9 cellular contexts compared by ENCODE assay signal in genomic region chr11:62788991-62789390, GRCh38. TPM values are rescaled to one million over a fixed set of nuclear protein-coding genes. Genes with fewer than 3 reads are reported as not detected.
DNase-seq lines count a peak whose midpoint lies in the region; ATAC-seq and TF ChIP-seq lines count a peak whose summit lies in the region.
"Had no signal": no experiment of that assay in that cellular context is flagged by ENCODE, and none has a peak within 500 bp of the region (broad histone marks: within the 10 kb centered on the region; RNA-seq: fewer than 3 reads in every experiment).

No MANE protein-coding gene starts in this region.

- peaks cover 55% of the 10 kb centered on the region for H3K4me1 ChIP-seq in CD4-positive, alpha-beta memory T cell (ENCODE audit: insufficient read depth, low read length)
- H3K4me1 ChIP-seq in HEK293 (ENCODE audit: control insufficient read depth, insufficient read depth, low read length): no peaks in the 10 kb centered on the region
- H3K4me1 ChIP-seq in left lung: peaks cover 26 to 66% of the 10 kb centered on the region in 2 donors
- no peaks in the 10 kb centered on the region for H3K4me1 ChIP-seq in ovary (ENCODE audit: insufficient read depth)

- DNase-seq in CD4-positive, alpha-beta memory T cell: no peak
- no peak for DNase-seq in activated naive CD4-positive, alpha-beta T cell treated with anti-CD3 and anti-CD28 coated beads, Interleukin-2, amount 50 U/mL, for 72 hours (ENCODE audit: low spot score in 2 of 2)
- no peak for DNase-seq in natural killer cell
- no peak for DNase-seq in left lung
- no peak for DNase-seq in NOMO-1 (lab: John Stamatoyannopoulos, UW; ENCODE audit: unreplicated experiment in 2 of 2)
- DNase-seq in ovary: no peak
- DNase-seq in middle frontal gyrus (ENCODE audit: extremely low spot score, low spot score): no peak
- DNase-seq: SIG-M5 had no signal

- no peaks in the 10 kb centered on the region for H3K9me3 ChIP-seq in CD4-positive, alpha-beta memory T cell (ENCODE audit: control insufficient read depth in 1 of 2, low read length in 2 of 2)
- no peaks in the 10 kb centered on the region for H3K9me3 ChIP-seq in HEK293 (ENCODE audit: control insufficient read depth, insufficient read depth, low read depth, low read length)
- no peaks in the 10 kb centered on the region for H3K9me3 ChIP-seq in left lung
- no peaks in the 10 kb centered on the region for H3K9me3 ChIP-seq in ovary

- POLR2A ChIA-PET in CD4-positive, alpha-beta memory T cell (lab: Charles Lee; ENCODE audit: partially characterized antibody): interaction anchor here (0.7 to 25.8 kb wide), 13 partner anchors 15 to 236 kb away, joined by 3 to 801 read pairs (median 25); partner anchors contain the start of genes GNG3, HNRNPUL2, NXF1 and SLC3A2
- POLR2A ChIA-PET in HEK293 (lab: Yijun Ruan, JAX): interaction anchor here (0.5 to 5.6 kb wide), 13 partner anchors 12 to 960 kb away, joined by 3 to 47 read pairs (median 6); partner anchors contain the start of genes NXF1, POLR2G, STX5 and TEX54

- H3K4me3 ChIP-seq in CD4-positive, alpha-beta memory T cell (ENCODE audit: low read length in 2 of 2): no peak overlapping the region
- H3K4me3 ChIP-seq in HEK293 (ENCODE audit: low read depth, low read length): no peak overlapping the region
- no peak overlapping the region for H3K4me3 ChIP-seq in left lung
- H3K4me3 ChIP-seq in ovary: no peak overlapping the region

- no peak for TF ChIP-seq POLR2A in ovary (IDR thresholded peaks at IDR 0.05)

- H3K27ac ChIP-seq in CD4-positive, alpha-beta memory T cell (ENCODE audit: low read depth, low read length): no peak overlapping the region
- H3K27ac ChIP-seq in HEK293 (ENCODE audit: extremely low read depth, low read depth, low read length) (no peak overlapping the region), left lung (no peak overlapping the region), ovary (no peak overlapping the region)

- H3K4me1 Mint-ChIP-seq in CD4-positive, alpha-beta memory T cell: peaks cover 34 to 68% (median 53%) of the 10 kb centered on the region in 4 donors
- H3K4me1 Mint-ChIP-seq in natural killer cell: peaks cover 37 to 50% of the 10 kb centered on the region in 2 donors

- intact Hi-C loops in CD4-positive, alpha-beta memory T cell (cut with micrococcal nuclease): no loop called here
- intact Hi-C loops in natural killer cell (cut with micrococcal nuclease): no loop called here
- intact Hi-C loops in left lung (cut with DNase I): no loop called here
- intact Hi-C loops in ovary (cut with DNase I): loop anchor here in 2 of 4 donors (5.0 kb wide), 2 partner anchors 43 to 73 kb away; partner anchors contain the start of genes STX5 (in 1 of the 2) and TEX54 (in 1 of the 2)

- CTCF ChIA-PET in CD4-positive, alpha-beta memory T cell (lab: Charles Lee; ENCODE audit: partially characterized antibody): interaction anchor here (1.0 to 5.4 kb wide), 6 partner anchors 12 to 74 kb away, joined by 3 to 105 read pairs (median 18); partner anchors contain the start of gene ZBTB3
- CTCF ChIA-PET in HEK293 (lab: Yijun Ruan, JAX): interaction anchor here (0.8 to 1.1 kb wide), 3 partner anchors 11 to 108 kb away, joined by 3 read pairs; no protein-coding TSS in a partner anchor

- no peaks in the 10 kb centered on the region for H3K27me3 Mint-ChIP-seq in CD4-positive, alpha-beta memory T cell
- H3K27me3 Mint-ChIP-seq in natural killer cell (ENCODE audit: low read depth in 2 of 2): no peaks in the 10 kb centered on the region

- H3K27ac Mint-ChIP-seq in CD4-positive, alpha-beta memory T cell: peak overlapping the region; percentile 89 to 98 (median 97)
- H3K27ac Mint-ChIP-seq in activated naive CD4-positive, alpha-beta T cell treated with anti-CD3 and anti-CD28 coated beads, Interleukin-2, amount 50 U/mL, for 72 hours: peak overlapping the region; percentile 75 to 90
- H3K27ac Mint-ChIP-seq in natural killer cell: peak overlapping the region; percentile 86 to 94

- TF ChIP-seq CTCF in HEK293 (tag by site-specific recombination; IDR thresholded peaks at IDR 0.05) (no peak), natural killer cell (IDR thresholded peaks at IDR 0.05) (no peak), left lung (IDR thresholded peaks at IDR 0.05) (no peak), ovary (IDR thresholded peaks at IDR 0.05) (no peak)

- H3K4me3 Mint-ChIP-seq in CD4-positive, alpha-beta memory T cell: peak overlapping the region; percentile 52 to 96 (median 87)
- peak overlapping the region; percentile 75 for H3K4me3 Mint-ChIP-seq in natural killer cell

- peaks cover 13 to 53% of the 10 kb centered on the region in 2 donors for H3K36me3 Mint-ChIP-seq in CD4-positive, alpha-beta memory T cell
- peaks cover 33 to 37% of the 10 kb centered on the region in 2 donors for H3K36me3 Mint-ChIP-seq in activated naive CD4-positive, alpha-beta T cell treated with anti-CD3 and anti-CD28 coated beads, Interleukin-2, amount 50 U/mL, for 72 hours
- peaks cover under 1% of the 10 kb centered on the region for H3K36me3 Mint-ChIP-seq in natural killer cell

- no peak for ATAC-seq in activated naive CD4-positive, alpha-beta T cell treated with anti-CD3 and anti-CD28 coated beads, Interleukin-2, amount 50 U/mL, for 72 hours
- ATAC-seq in natural killer cell (no peak), left lung (no peak)

- H3K36me3 ChIP-seq in CD4-positive, alpha-beta memory T cell (ENCODE audit: insufficient read depth, low read length): peaks cover 28% of the 10 kb centered on the region
- peaks cover 3 to 48% of the 10 kb centered on the region in 2 experiments; a peak in 2 of 3 replicates for H3K36me3 ChIP-seq in HEK293 (ENCODE audit: control insufficient read depth in 2 of 2, insufficient read depth in 1 of 2, low read length in 2 of 2)
- peaks cover 0 to 44% of the 10 kb centered on the region in 2 donors for H3K36me3 ChIP-seq in left lung
- H3K36me3 ChIP-seq in ovary: no peaks in the 10 kb centered on the region

- H3K9me3 Mint-ChIP-seq in CD4-positive, alpha-beta memory T cell: peaks cover 0 to 1% (median 0%) of the 10 kb centered on the region in 8 donors
- no peaks in the 10 kb centered on the region for H3K9me3 Mint-ChIP-seq in activated naive CD4-positive, alpha-beta T cell treated with anti-CD3 and anti-CD28 coated beads, Interleukin-2, amount 50 U/mL, for 72 hours
- H3K9me3 Mint-ChIP-seq in natural killer cell: no peaks in the 10 kb centered on the region

- 58 to 63% (median 62%) methylated on average over 5 of the region's 5 CpGs for WGBS in ovary, 3 donors

- TF ChIP-seq EP300 in ovary (IDR thresholded peaks at IDR 0.05): no peak

- H3K27me3 ChIP-seq in CD4-positive, alpha-beta memory T cell (ENCODE audit: insufficient read depth, low read length): no peaks in the 10 kb centered on the region
- H3K27me3 ChIP-seq in left lung: no peaks in the 10 kb centered on the region
- no peaks in the 10 kb centered on the region for H3K27me3 ChIP-seq in ovary

TF ChIP-seq in HEK293, 187 proteins besides CTCF, POLR2A, EP300 and RAD21 (continues in another document):
- TF ChIP-seq SCRT2 (tag by site-specific recombination; IDR thresholded peaks at IDR 0.05): peak; percentile 80
- TF ChIP-seq SCRT1 (tag by site-specific recombination; IDR thresholded peaks at IDR 0.05; ENCODE audit: borderline replicate concordance): 0 out of 2 replicates have a peak, but pooled peaks have one; percentile 21

RNA-seq across cellular contexts. Expression of gene TMEM179B, which starts 1.8 kb away (rescaled TPM):
- total RNA-seq in CD4-positive, alpha-beta memory T cell: 10 to 100 TPM; 66.3 to 66.6 TPM
- 100 to 1,000 TPM; 102 to 166 TPM for polyA plus RNA-seq in CD4-positive, alpha-beta memory T cell
- total RNA-seq in activated naive CD4-positive, alpha-beta T cell treated with anti-CD3 and anti-CD28 coated beads, Interleukin-2, amount 50 U/mL, for 72 hours: 10 to 100 TPM; 19.5 to 20.9 TPM
- total RNA-seq in natural killer cell (10 to 100 TPM; 33.7 to 41.1 (median 36.3) TPM), left lung (10 to 100 TPM; 52.7 to 58.7 TPM), ovary (100 to 1,000 TPM in 1 of 7 donors, 10 to 100 TPM in 6; 32.7 to 101 (median 36.5) TPM)
- 10 to 100 TPM; 54.4 to 91.7 TPM for polyA plus RNA-seq in ovary

RNA-seq across cellular contexts. Expression of gene TMEM223, which starts 2.8 kb away (rescaled TPM):
- 10 to 100 TPM; 21.6 to 23.1 TPM for total RNA-seq in CD4-positive, alpha-beta memory T cell
- 10 to 100 TPM; 38.9 to 45.5 TPM for polyA plus RNA-seq in CD4-positive, alpha-beta memory T cell
- total RNA-seq in activated naive CD4-positive, alpha-beta T cell treated with anti-CD3 and anti-CD28 coated beads, Interleukin-2, amount 50 U/mL, for 72 hours: 10 to 100 TPM in 1 of 2 donors, 1 to 10 TPM in 1; 8.9 to 11.3 TPM
- total RNA-seq in natural killer cell: 10 to 100 TPM in 1 of 3 donors, 1 to 10 TPM in 2; 4.8 to 10.0 (median 5.0) TPM
- total RNA-seq in left lung: 10 to 100 TPM; 15.7 to 16.2 TPM
- 10 to 100 TPM; 12.0 to 26.9 (median 13.1) TPM for total RNA-seq in ovary
- polyA plus RNA-seq in ovary: 10 to 100 TPM; 13.7 to 15.5 TPM

RNA-seq across cellular contexts. Expression of gene NXF1, which starts 16.2 kb away (rescaled TPM):
- 100 to 1,000 TPM; 195 to 196 TPM for total RNA-seq in CD4-positive, alpha-beta memory T cell
- 10 to 100 TPM; 75.2 to 83.2 TPM for polyA plus RNA-seq in CD4-positive, alpha-beta memory T cell
- 100 to 1,000 TPM; 104 to 132 TPM for total RNA-seq in activated naive CD4-positive, alpha-beta T cell treated with anti-CD3 and anti-CD28 coated beads, Interleukin-2, amount 50 U/mL, for 72 hours
- total RNA-seq in natural killer cell (100 to 1,000 TPM; 284 to 341 (median 319) TPM), left lung (10 to 100 TPM; 67.8 to 73.0 TPM), ovary (10 to 100 TPM; 48.8 to 96.8 (median 77.7) TPM)
- 100 to 1,000 TPM in 1 of 2 donors, 10 to 100 TPM in 1; 99.4 to 125 TPM for polyA plus RNA-seq in ovary

RNA-seq across cellular contexts. Expression of gene TAF6L, which starts 17.8 kb away (rescaled TPM):
- total RNA-seq in CD4-positive, alpha-beta memory T cell: 10 to 100 TPM; 26.3 to 34.0 TPM
- 10 to 100 TPM in 1 of 2 donors, 1 to 10 TPM in 1; 5.7 to 10.5 TPM for polyA plus RNA-seq in CD4-positive, alpha-beta memory T cell
- 10 to 100 TPM; 16.7 to 32.2 TPM for total RNA-seq in activated naive CD4-positive, alpha-beta T cell treated with anti-CD3 and anti-CD28 coated beads, Interleukin-2, amount 50 U/mL, for 72 hours
- total RNA-seq in natural killer cell (10 to 100 TPM; 18.4 to 20.3 (median 18.8) TPM), left lung (10 to 100 TPM; 14.5 to 24.9 TPM), ovary (10 to 100 TPM; 15.9 to 33.6 (median 26.3) TPM)
- polyA plus RNA-seq in ovary: 10 to 100 TPM in 1 of 2 donors, 1 to 10 TPM in 1; 5.4 to 26.5 TPM

RNA-seq across cellular contexts. Expression of gene POLR2G, which starts 27.6 kb away (rescaled TPM):
- 10 to 100 TPM; 77.2 to 84.6 TPM for total RNA-seq in CD4-positive, alpha-beta memory T cell
- polyA plus RNA-seq in CD4-positive, alpha-beta memory T cell: 100 to 1,000 TPM; 207 to 300 TPM
- total RNA-seq in activated naive CD4-positive, alpha-beta T cell treated with anti-CD3 and anti-CD28 coated beads, Interleukin-2, amount 50 U/mL, for 72 hours: 100 to 1,000 TPM; 116 to 172 TPM
- total RNA-seq in natural killer cell: 100 to 1,000 TPM; 110 to 120 (median 119) TPM
- total RNA-seq in left lung: 10 to 100 TPM; 64.9 to 70.3 TPM
- 10 to 100 TPM; 42.1 to 77.0 (median 53.6) TPM for total RNA-seq in ovary
- polyA plus RNA-seq in ovary: 100 to 1,000 TPM; 100 to 108 TPM
